Comparison of ENCODE assay signal across 15 cellular contexts in the genomic region with DNA sequence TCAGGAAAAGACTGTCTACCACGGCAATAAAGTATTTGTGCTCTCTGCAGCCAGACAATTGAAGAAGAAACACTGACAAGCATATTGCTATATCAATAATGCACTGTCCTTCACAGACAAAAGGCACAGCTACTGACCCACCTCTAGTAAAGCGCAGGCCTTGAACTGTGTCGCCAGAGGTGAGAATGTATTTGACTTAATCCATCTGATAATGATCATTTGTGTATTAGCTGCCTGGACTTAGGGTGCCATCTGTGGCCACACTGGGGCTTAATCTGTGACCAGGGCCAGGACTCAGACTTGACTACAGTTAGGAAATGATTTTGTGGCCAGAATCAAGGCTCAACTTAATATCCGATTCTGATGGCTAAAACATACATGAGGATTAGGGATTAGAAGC.
A peak's percentile ranks its signal among the peaks of the same experiment; 100 is the strongest.
DNase-seq lines count a peak whose midpoint lies in the region.
"Had no signal": no experiment of that assay in that cellular context is flagged by ENCODE, and none has a peak within 500 bp of the region (broad histone marks: within the 10 kb centered on the region; RNA-seq: fewer than 3 reads in every experiment).

No MANE protein-coding gene starts in this region.

- DNase-seq in MV-4-11 (lab: John Stamatoyannopoulos, UW): peak; percentile 36
- DNase-seq in NCI-H82 treated with DMSO at 0.1 percent for 48 hours (lab: John Stamatoyannopoulos, UW; ENCODE audit: unreplicated experiment): peak; percentile 42
- DNase-seq in medulla oblongata (ENCODE audit: extremely low spot score): peak; percentile 2
- DNase-seq in NCI-H2029 treated with DMSO at 0.1 percent for 48 hours (lab: John Stamatoyannopoulos, UW): no peak
- no peak for DNase-seq in ureter (ENCODE audit: low spot score)
- DNase-seq in H4 (ENCODE audit: low spot score): no peak
- DNase-seq: ACHN; BE2C; Caco-2; CD4-positive, alpha-beta T cell; DMS153; DMS79; GDM1; GM23248; HCEC 1CT had no signal

Comparison
In these comparisons a context has a peak if more than half of its experiments do, and no peak if none do; other contexts are left out.
1. DNase-seq: peak in MV-4-11 (single experiment), NCI-H82 treated with DMSO at 0.1 percent for 48 hours (single experiment) and medulla oblongata (single experiment); none in NCI-H2029 treated with DMSO at 0.1 percent for 48 hours (single experiment), ureter (single experiment) and H4 (single experiment).